Comparison of ENCODE assay signal across 13 cellular contexts in genomic region chr4:153535735-153536494, GRCh38.
DNase-seq lines count a peak whose midpoint lies in the region; ATAC-seq and TF ChIP-seq lines count a peak whose summit lies in the region.
"Had no signal": no experiment of that assay in that cellular context is flagged by ENCODE, and none has a peak within 500 bp of the region (broad histone marks: within the 10 kb centered on the region; RNA-seq: fewer than 3 reads in every experiment).

No MANE protein-coding gene starts in this region.

- no peak for TF ChIP-seq EP300 in upper lobe of left lung (IDR thresholded peaks at IDR 0.05)

- TF ChIP-seq POLR2A in upper lobe of left lung (IDR thresholded peaks at IDR 0.05), result no peak

- TF ChIP-seq CTCF in left ventricle myocardium inferior (IDR thresholded peaks at IDR 0.05; ENCODE audit: borderline replicate concordance), result no peak
- TF ChIP-seq CTCF in fibroblast of pulmonary artery (IDR thresholded peaks at IDR 0.05; ENCODE audit: low read length, missing control alignments), result no peak
- TF ChIP-seq CTCF in type B pancreatic cell (conservative IDR thresholded peaks at IDR 0.05), result no peak
- no peak for TF ChIP-seq CTCF in upper lobe of left lung (IDR thresholded peaks at IDR 0.05)

- intact Hi-C loops in left ventricle myocardium inferior (cut with micrococcal nuclease), result no loop called here
- intact Hi-C loops in left cardiac atrium (cut with DNase I), result no loop called here

- no peaks in the 10 kb centered on the region for H3K27me3 Mint-ChIP-seq in type B pancreatic cell

- H3K4me3 ChIP-seq in left ventricle myocardium inferior (peak overlapping the region; percentile 25), SJSA1 (no peak overlapping the region), fibroblast of pulmonary artery (replicated peaks; ENCODE audit: low read depth, low read length) (no peak overlapping the region), upper lobe of left lung (no peak overlapping the region)
- H3K4me3 ChIP-seq: thyroid gland had no signal

- H3K9me3 ChIP-seq in left ventricle myocardium inferior (replicated peaks) (no peaks in the 10 kb centered on the region), SJSA1 (replicated peaks) (no peaks in the 10 kb centered on the region), upper lobe of left lung (no peaks in the 10 kb centered on the region)
- H3K9me3 ChIP-seq: thyroid gland had no signal

- H3K27ac ChIP-seq in left ventricle myocardium inferior (replicated peaks), result no peak overlapping the region
- peak overlapping the region; percentile 41 for H3K27ac ChIP-seq in SJSA1
- H3K27ac ChIP-seq in upper lobe of left lung, result no peak overlapping the region
- H3K27ac ChIP-seq: thyroid gland had no signal

- H3K27me3 ChIP-seq in left ventricle myocardium inferior (ENCODE audit: low read depth), result no peaks in the 10 kb centered on the region
- no peaks in the 10 kb centered on the region for H3K27me3 ChIP-seq in SJSA1 (replicated peaks)
- no peaks in the 10 kb centered on the region for H3K27me3 ChIP-seq in upper lobe of left lung
- H3K27me3 ChIP-seq: thyroid gland had no signal

- no peak overlapping the region for H3K4me3 Mint-ChIP-seq in type B pancreatic cell

- WGBS in upper lobe of left lung, 2 donors, result 41 to 60% methylated on average over 7 of the region's 7 CpGs

- H3K27ac Mint-ChIP-seq in type B pancreatic cell, result peak overlapping the region; percentile 41

- H3K4me1 Mint-ChIP-seq in type B pancreatic cell (ENCODE audit: unreplicated experiment), result peaks cover 32% of the 10 kb centered on the region

- no peaks in the 10 kb centered on the region for H3K36me3 ChIP-seq in left ventricle myocardium inferior
- H3K36me3 ChIP-seq in SJSA1, result no peaks in the 10 kb centered on the region
- no peaks in the 10 kb centered on the region for H3K36me3 ChIP-seq in upper lobe of left lung
- H3K36me3 ChIP-seq: thyroid gland had no signal

- H3K36me3 Mint-ChIP-seq in type B pancreatic cell, result peaks cover 7% of the 10 kb centered on the region

- H3K4me1 ChIP-seq in left ventricle myocardium inferior (peaks cover 84% of the 10 kb centered on the region), SJSA1 (replicated peaks) (peaks cover 24% of the 10 kb centered on the region), upper lobe of left lung (peaks cover 6 to 38% (median 24%) of the 10 kb centered on the region in 4 donors)

- DNase-seq in left ventricle myocardium inferior (no peak), left cardiac atrium (no peak), SJSA1 (ENCODE audit: low read depth in 1 of 2, low spot score in 2 of 2) (peak in 1 of 2 experiments; percentile 55), fibroblast of pulmonary artery (ENCODE audit: low read depth) (peak; percentile 38), type B pancreatic cell (ENCODE audit: extremely low spot score, unreplicated experiment) (no peak), NOMO-1 treated with dmso at 0.1 percent for 144 hours (lab: John Stamatoyannopoulos, UW; ENCODE audit: unreplicated experiment) (no peak), anterior cingulate cortex (lab: John Stamatoyannopoulos, UW) (no peak), upper lobe of left lung (no peak)
- DNase-seq: activated CD4-positive, alpha-beta T cell treated with anti-CD3 and anti-CD28 coated beads, Interleukin-2, amount 50 U/mL, for 4 hours; DMS153; stimulated activated CD4-positive, alpha-beta T cell treated with anti-CD3 and anti-CD28 coated beads, Interleukin-15, amount 100 ng/mL, for 24 hours; thyroid gland had no signal

- ATAC-seq in left cardiac atrium (no peak), upper lobe of left lung (ENCODE audit: low FRiP score in 2 of 2) (no peak)
- ATAC-seq: left lobe of liver had no signal

- no peaks in the 10 kb centered on the region for H3K9me3 Mint-ChIP-seq in type B pancreatic cell
